1 cellular context compared by ENCODE assay signal in genomic region chr3:36906504-36907149, GRCh38.
TF ChIP-seq lines count a peak whose summit lies in the region.

No MANE protein-coding gene starts in this region.

TF ChIP-seq in GM23338, 12 proteins besides CTCF, POLR2A, EP300 and RAD21 (continued from another document):
- no peak for TF ChIP-seq ZNF462 (CRISPR knock-in tag; IDR thresholded peaks at IDR 0.05)
- TF ChIP-seq NANOG (IDR thresholded peaks at IDR 0.05; ENCODE audit: borderline replicate concordance) = no peak
- TF ChIP-seq EZH2phosphoT487 (IDR thresholded peaks at IDR 0.05; ENCODE audit: unreplicated experiment) = no peak
- no peak for TF ChIP-seq POLR2AphosphoS5 (IDR thresholded peaks at IDR 0.05; ENCODE audit: low read depth)
- no peak for TF ChIP-seq REST (IDR thresholded peaks at IDR 0.05; ENCODE audit: unreplicated experiment)
- TF ChIP-seq ETS1 (IDR thresholded peaks at IDR 0.05) = no peak
- TF ChIP-seq ZNF114 (CRISPR knock-in tag; IDR thresholded peaks at IDR 0.05) = no peak
